Comparison of ENCODE assay signal across 24 cellular contexts in the genomic region with DNA sequence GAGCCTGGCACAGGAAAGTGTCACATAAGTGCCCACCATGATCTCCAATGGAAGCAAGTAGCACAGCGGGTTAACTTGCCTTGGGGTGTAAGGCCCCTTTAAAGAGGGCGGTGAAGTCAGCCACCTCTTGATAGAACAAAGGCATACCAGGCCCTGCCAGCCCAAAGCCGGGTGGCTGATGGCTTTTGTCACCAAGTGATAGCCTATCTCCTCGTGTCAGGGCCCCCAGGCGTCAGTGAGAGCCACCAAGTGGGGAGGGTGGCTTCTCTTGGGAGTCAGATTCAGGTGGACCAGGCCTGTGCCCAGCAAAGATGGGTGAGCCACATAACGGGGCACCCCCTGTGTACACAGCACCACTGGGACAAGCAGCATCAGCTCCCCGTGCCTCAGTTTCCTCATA. TPM values are rescaled to one million over a fixed set of nuclear protein-coding genes. Genes with fewer than 3 reads are reported as not detected.
"Had no signal": no experiment of that assay in that cellular context is flagged by ENCODE, and none has a peak within 500 bp of the region (broad histone marks: within the 10 kb centered on the region; RNA-seq: fewer than 3 reads in every experiment).

No MANE protein-coding gene starts in this region.

- H3K27me3 Mint-ChIP-seq: stimulated activated memory B cell treated with anti-CD40 and anti-IgM and Interleukin-4, amounts not matched to agents 10 μg/mL and 1 μg/mL and 100 μg/mL, for 72 hours had no signal

- H3K27me3 ChIP-seq: uterus had no signal

- H3K36me3 ChIP-seq: esophagus muscularis mucosa, stomach, transverse colon, uterus had no signal

- H3K9me3 Mint-ChIP-seq: activated naive CD4-positive, alpha-beta T cell treated with anti-CD3 and anti-CD28 coated beads, Interleukin-2, amount 50 U/mL, for 72 hours; effector memory CD8-positive, alpha-beta T cell; mesothelial cell of epicardium; natural killer cell; stimulated activated memory B cell treated with anti-CD40 and anti-IgM and Interleukin-4, amounts not matched to agents 10 μg/mL and 1 μg/mL and 100 μg/mL, for 72 hours had no signal

- H3K4me1 Mint-ChIP-seq: brain; mesothelial cell of epicardium; natural killer cell; stimulated activated memory B cell treated with anti-CD40 and anti-IgM and Interleukin-4, amounts not matched to agents 10 μg/mL and 1 μg/mL and 100 μg/mL, for 72 hours had no signal

- H3K4me1 ChIP-seq: stomach, transverse colon, uterus had no signal

- H3K4me3 ChIP-seq: esophagus muscularis mucosa, stomach, transverse colon, uterus had no signal

- H3K4me3 Mint-ChIP-seq: brain; effector memory CD8-positive, alpha-beta T cell; mesothelial cell of epicardium; natural killer cell; stimulated activated memory B cell treated with anti-CD40 and anti-IgM and Interleukin-4, amounts not matched to agents 10 μg/mL and 1 μg/mL and 100 μg/mL, for 72 hours had no signal

- DNase-seq: activated CD4-positive, alpha-beta T cell treated with anti-CD3 and anti-CD28 coated beads for 1 hour; activated CD4-positive, alpha-beta T cell treated with anti-CD3 and anti-CD28 coated beads, Interleukin-2, amount 50 U/mL, for 1 hour; activated T-cell treated with anti-CD3 and anti-CD28 coated beads, Interleukin-2, amount 50 U/mL, for 1 hour; aorta; central memory CD4-positive, alpha-beta T cell; effector memory CD8-positive, alpha-beta T cell; natural killer cell; stimulated activated CD4-positive, alpha-beta T cell treated with anti-CD3 and anti-CD28 coated beads, Interleukin-2, amount 100 ng/mL, for 24 hours; stomach; T-helper 9 cell; transverse colon; uterus had no signal

- H3K9me3 ChIP-seq: esophagus muscularis mucosa, stomach, transverse colon, uterus had no signal

- ATAC-seq: activated naive CD4-positive, alpha-beta T cell treated with anti-CD3 and anti-CD28 coated beads, Interleukin-2, amount 50 U/mL, for 72 hours; effector memory CD8-positive, alpha-beta T cell; left lobe of liver; natural killer cell; stimulated activated memory B cell treated with anti-CD40 and anti-IgM and Interleukin-4, amounts not matched to agents 10 μg/mL and 1 μg/mL and 100 μg/mL, for 72 hours had no signal

- H3K27ac Mint-ChIP-seq: activated naive CD4-positive, alpha-beta T cell treated with anti-CD3 and anti-CD28 coated beads, Interleukin-2, amount 50 U/mL, for 72 hours; brain; effector memory CD8-positive, alpha-beta T cell; mesothelial cell of epicardium; natural killer cell; progenitor cell of endocrine pancreas; stimulated activated memory B cell treated with anti-CD40 and anti-IgM and Interleukin-4, amounts not matched to agents 10 μg/mL and 1 μg/mL and 100 μg/mL, for 72 hours had no signal

- H3K36me3 Mint-ChIP-seq: activated naive CD4-positive, alpha-beta T cell treated with anti-CD3 and anti-CD28 coated beads, Interleukin-2, amount 50 U/mL, for 72 hours; brain; mesothelial cell of epicardium; natural killer cell; stimulated activated memory B cell treated with anti-CD40 and anti-IgM and Interleukin-4, amounts not matched to agents 10 μg/mL and 1 μg/mL and 100 μg/mL, for 72 hours had no signal

- H3K27ac ChIP-seq: esophagus muscularis mucosa, stomach, transverse colon, uterus had no signal

RNA-seq across cellular contexts. Expression of gene MYL2, which starts 8.3 kb away (rescaled TPM):
- total RNA-seq: activated naive CD4-positive, alpha-beta T cell treated with anti-CD3 and anti-CD28 coated beads, Interleukin-2, amount 50 U/mL, for 72 hours; esophagus muscularis mucosa; frontal cortex; left lobe of liver; lung microvascular endothelial cell; mesothelial cell of epicardium; natural killer cell; osteoblast; progenitor cell of endocrine pancreas; T-helper 1 cell treated with Interleukin-12 subunit alpha and Interleukin-12 subunit beta and Interleukin-4 antibody, amounts not matched to agents 30 ng/mL and 1 ng/mL, for 36 hours; temporal lobe had no signal
